In genomic region chr3:194070220-194070633, GRCh38 we compare ENCODE assay signal across 8 cellular contexts.
A peak's percentile ranks its signal among the peaks of the same experiment; 100 is the strongest.
DNase-seq lines count a peak whose midpoint lies in the region; ATAC-seq, FAIRE-seq and TF ChIP-seq lines count a peak whose summit lies in the region.

No MANE protein-coding gene starts in this region.

- TF ChIP-seq CTCF in A549 (IDR thresholded peaks at IDR 0.05) (no peak), brain microvascular endothelial cell (IDR thresholded peaks at IDR 0.05; ENCODE audit: low read depth, low read length, missing control alignments) (no peak), GM13977 (IDR thresholded peaks at IDR 0.05; ENCODE audit: extremely low read depth, insufficient read depth, missing control alignments) (no peak)

- CTCF ChIA-PET in A549 (lab: Yijun Ruan, JAX) = interaction anchor here (0.6 to 1.9 kb wide), 4 partner anchors 10 to 418 kb away, joined by 3 to 5 read pairs (median 4); no protein-coding TSS in a partner anchor

- DNase-seq in A549 (ENCODE audit: low read depth in 1 of 2, low spot score in 1 of 2) (no peak), brain microvascular endothelial cell (no peak), hippocampal formation (lab: John Stamatoyannopoulos, UW) (no peak), GM13977 (ENCODE audit: low spot score) (no peak)

- no peak for TF ChIP-seq RAD21 in A549 (conservative IDR thresholded peaks at IDR 0.05 in 1 of 2, IDR thresholded peaks at IDR 0.05 in 1 of 2)

- TF ChIP-seq POLR2A in A549 (IDR thresholded peaks at IDR 0.05; ENCODE audit: low read length) = no peak

- no peak for ATAC-seq in A549
- ATAC-seq in HG03460 (IDR thresholded peaks at IDR 0.05; ENCODE audit: unreplicated experiment) = no peak
- ATAC-seq in HG03469 (IDR thresholded peaks at IDR 0.05; ENCODE audit: unreplicated experiment) = no peak

- H3K9me3 ChIP-seq in A549 (0 out of 3 replicates have a peak, but pooled peaks cover 12% of the 10 kb centered on the region), HUES48 (ENCODE audit: control insufficient read depth, insufficient read depth, low read length) (no peaks in the 10 kb centered on the region), muscle layer of colon (ENCODE audit: low read length) (no peaks in the 10 kb centered on the region)

- FAIRE-seq in A549 (lab: Jason Lieb, UNC) = no peak

- peaks cover 42% of the 10 kb centered on the region for H3K27me3 ChIP-seq in HUES48 (ENCODE audit: control insufficient read depth, insufficient read depth, low read length)
- peaks cover 10% of the 10 kb centered on the region for H3K27me3 ChIP-seq in brain microvascular endothelial cell (replicated peaks)
- H3K27me3 ChIP-seq in muscle layer of colon (ENCODE audit: control insufficient read depth in 1 of 2, insufficient read depth in 2 of 2, low read length in 2 of 2) = no peaks in the 10 kb centered on the region

- in situ Hi-C loops in brain microvascular endothelial cell (cut with HindIII; ENCODE audit: low pct_ligation_motif_present, low sequenced_read_pairs) = no loop called here
- in situ Hi-C loops in GM13977 (cut with MboI; ENCODE audit: low pct_unique_long_range_greater_than_20kb, low sequenced_read_pairs, unreplicated experiment) = no loop called here

- H3K9ac ChIP-seq in HUES48 (ENCODE audit: low read depth, low read length) = 0 out of 2 replicates have a peak overlapping the region, but pooled peaks have one; percentile 24
- H3K9ac ChIP-seq in muscle layer of colon (ENCODE audit: low read length) = no peak overlapping the region

- POLR2A ChIA-PET in A549 (lab: Yijun Ruan, JAX) = interaction anchor here (0.8 to 1.7 kb wide), 6 partner anchors 19 to 289 kb away, joined by 3 to 19 read pairs (median 4); partner anchors contain the start of gene HES1

- H3K36me3 ChIP-seq in HUES48 (ENCODE audit: control insufficient read depth, insufficient read depth, low read length) = no peaks in the 10 kb centered on the region
- no peaks in the 10 kb centered on the region for H3K36me3 ChIP-seq in brain microvascular endothelial cell (replicated peaks)
- no peaks in the 10 kb centered on the region for H3K36me3 ChIP-seq in muscle layer of colon (ENCODE audit: insufficient read depth, low read length)

- 92% methylated on average over 15 of the region's 15 CpGs for WGBS in A549 (ENCODE audit: missing lambda C conversion rate)

- H3K4me2 ChIP-seq in A549 = peak overlapping the region; percentile 93

- TF ChIP-seq EP300 in A549 (IDR thresholded peaks at IDR 0.05) = no peak

- H3K27ac ChIP-seq in A549 (peak overlapping the region; percentile 97 to 98), HUES48 (ENCODE audit: low read depth, low read length) (peak overlapping the region; percentile 68), brain microvascular endothelial cell (peak overlapping the region; percentile 73), muscle layer of colon (ENCODE audit: low read depth, low read length) (peak overlapping the region; percentile 72)

- H3K4me1 ChIP-seq in A549 (peaks cover 25% of the 10 kb centered on the region), HUES48 (ENCODE audit: control insufficient read depth, insufficient read depth, low read length) (peaks cover 9% of the 10 kb centered on the region), muscle layer of colon (ENCODE audit: insufficient read depth, low read length) (peaks cover 5% of the 10 kb centered on the region)

- H3K4me3 ChIP-seq in A549 (peak overlapping the region; percentile 55), HUES48 (ENCODE audit: low read depth, low read length) (peak overlapping the region; percentile 57; the same call in 1 of the 2 replicates), brain microvascular endothelial cell (ENCODE audit: low read depth, low read length) (peak overlapping the region; percentile 36), muscle layer of colon (ENCODE audit: low read depth in 1 of 2, low read length in 2 of 2) (peak overlapping the region in 1 of 2 donors; percentile 60)

TF ChIP-seq in A549, 52 proteins besides CTCF, POLR2A, EP300 and RAD21:
- no peak for TF ChIP-seq CEBPB (IDR thresholded peaks at IDR 0.05)
- TF ChIP-seq POLR2AphosphoS2 (conservative IDR thresholded peaks at IDR 0.05; ENCODE audit: low read length) = no peak
- no peak for TF ChIP-seq JUN (IDR thresholded peaks at IDR 0.05)
- TF ChIP-seq USF2 (IDR thresholded peaks at IDR 0.05) = no peak
- no peak for TF ChIP-seq CHD4 (IDR thresholded peaks at IDR 0.05; ENCODE audit: borderline replicate concordance)
- no peak for TF ChIP-seq MYC (IDR thresholded peaks at IDR 0.05; ENCODE audit: borderline replicate concordance, low read length)
- TF ChIP-seq EHF (CRISPR knock-in tag; IDR thresholded peaks at IDR 0.05) = no peak
- TF ChIP-seq NFE2L2 (conservative IDR thresholded peaks at IDR 0.05; ENCODE audit: low read length) = no peak
- TF ChIP-seq MAZ (IDR thresholded peaks at IDR 0.05; ENCODE audit: borderline replicate concordance, low read depth, low read length) = no peak
- no peak for TF ChIP-seq FOSL2 (IDR thresholded peaks at IDR 0.05)
- TF ChIP-seq FOSL2 (CRISPR knock-in tag; IDR thresholded peaks at IDR 0.05) = no peak
- no peak for TF ChIP-seq MAX (IDR thresholded peaks at IDR 0.05)
- TF ChIP-seq ESRRA (IDR thresholded peaks at IDR 0.05; ENCODE audit: borderline replicate concordance, low read length) = no peak
- no peak for TF ChIP-seq MAFK (IDR thresholded peaks at IDR 0.05; ENCODE audit: partially characterized antibody)
- no peak for TF ChIP-seq TP53 (CRISPR knock-in tag; IDR thresholded peaks at IDR 0.05)
- TF ChIP-seq ZFP36 (IDR thresholded peaks at IDR 0.05; ENCODE audit: borderline replicate concordance, partially characterized antibody) = no peak
- TF ChIP-seq RARB (CRISPR knock-in tag; IDR thresholded peaks at IDR 0.05) = no peak
- TF ChIP-seq HOXA7 (CRISPR knock-in tag; IDR thresholded peaks at IDR 0.05) = no peak
